Comparison of ENCODE assay signal across 12 cellular contexts in the genomic region with DNA sequence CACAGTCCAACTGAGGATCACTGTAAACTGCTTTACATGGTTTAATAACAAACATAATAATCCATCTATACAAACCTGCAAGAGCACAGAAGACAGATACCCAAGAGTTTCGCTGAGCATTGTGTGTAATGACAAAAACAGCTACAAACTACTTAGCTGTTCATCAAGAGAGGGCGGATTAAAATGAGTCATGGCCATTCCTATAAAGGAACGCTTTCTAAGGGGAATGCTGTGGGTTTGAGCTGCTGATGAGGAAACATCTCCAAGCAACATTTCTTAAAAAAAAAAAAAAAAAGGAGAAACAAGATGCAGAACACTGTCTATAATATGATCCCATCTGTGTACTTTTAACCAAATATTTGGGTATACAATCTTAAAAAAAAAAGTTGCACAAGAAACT. TPM values are rescaled to one million over a fixed set of nuclear protein-coding genes. Genes with fewer than 3 reads are reported as not detected.
A peak's percentile ranks its signal among the peaks of the same experiment; 100 is the strongest.
DNase-seq lines count a peak whose midpoint lies in the region; ATAC-seq lines count a peak whose summit lies in the region.
"Had no signal": no experiment of that assay in that cellular context is flagged by ENCODE, and none has a peak within 500 bp of the region (broad histone marks: within the 10 kb centered on the region; RNA-seq: fewer than 3 reads in every experiment).

No MANE protein-coding gene starts in this region.

- H3K9me3 Mint-ChIP-seq in activated naive CD4-positive, alpha-beta T cell treated with anti-CD3 and anti-CD28 coated beads, Interleukin-2, amount 50 U/mL, for 24 hours = no peaks in the 10 kb centered on the region
- no peaks in the 10 kb centered on the region for H3K9me3 Mint-ChIP-seq in activated naive CD4-positive, alpha-beta T cell treated with anti-CD3 and anti-CD28 coated beads, Interleukin-2, amount 50 U/mL, for 72 hours
- H3K9me3 Mint-ChIP-seq: type B pancreatic cell had no signal

- H3K27me3 Mint-ChIP-seq in activated naive CD4-positive, alpha-beta T cell treated with anti-CD3 and anti-CD28 coated beads, Interleukin-2, amount 50 U/mL, for 24 hours = no peaks in the 10 kb centered on the region
- H3K27me3 Mint-ChIP-seq: type B pancreatic cell had no signal

- DNase-seq in activated naive CD4-positive, alpha-beta T cell treated with anti-CD3 and anti-CD28 coated beads, Interleukin-2, amount 50 U/mL, for 72 hours (ENCODE audit: low spot score in 2 of 2) = no peak
- peak; percentile 59 for DNase-seq in SW480 (ENCODE audit: low spot score)
- peak; percentile 74 for DNase-seq in fibroblast of the conjunctiva (ENCODE audit: low read depth)
- DNase-seq in stromal cell of bone marrow (ENCODE audit: low read depth) = peak; percentile 74
- DNase-seq in pons (ENCODE audit: low spot score) = no peak
- no peak for DNase-seq in activated naive CD4-positive, alpha-beta T cell treated with Interleukin-2 at 50 U/mL for 16 hours
- DNase-seq: activated CD4-positive, alpha-beta T cell treated with anti-CD3 and anti-CD28 coated beads for 4 hours; BE2C had no signal

- H3K36me3 Mint-ChIP-seq in activated naive CD4-positive, alpha-beta T cell treated with anti-CD3 and anti-CD28 coated beads, Interleukin-2, amount 50 U/mL, for 24 hours = peaks cover 12% of the 10 kb centered on the region
- H3K36me3 Mint-ChIP-seq in activated naive CD4-positive, alpha-beta T cell treated with anti-CD3 and anti-CD28 coated beads, Interleukin-2, amount 50 U/mL, for 72 hours = peaks cover 4 to 35% of the 10 kb centered on the region in 2 donors

- peaks cover 89% of the 10 kb centered on the region for H3K4me1 Mint-ChIP-seq in activated naive CD4-positive, alpha-beta T cell treated with anti-CD3 and anti-CD28 coated beads, Interleukin-2, amount 50 U/mL, for 24 hours

- H3K4me3 Mint-ChIP-seq in activated naive CD4-positive, alpha-beta T cell treated with anti-CD3 and anti-CD28 coated beads, Interleukin-2, amount 50 U/mL, for 24 hours = peak overlapping the region; percentile 20
- H3K4me3 Mint-ChIP-seq: type B pancreatic cell had no signal

- no peak for ATAC-seq in activated naive CD4-positive, alpha-beta T cell treated with anti-CD3 and anti-CD28 coated beads, Interleukin-2, amount 50 U/mL, for 72 hours
- ATAC-seq in HG03432 (IDR thresholded peaks at IDR 0.05; ENCODE audit: unreplicated experiment) = no peak
- ATAC-seq: HepG2 had no signal

- peak overlapping the region; percentile 63 for H3K27ac Mint-ChIP-seq in activated naive CD4-positive, alpha-beta T cell treated with anti-CD3 and anti-CD28 coated beads, Interleukin-2, amount 50 U/mL, for 24 hours
- peak overlapping the region in 1 of 2 donors; percentile 24 for H3K27ac Mint-ChIP-seq in activated naive CD4-positive, alpha-beta T cell treated with anti-CD3 and anti-CD28 coated beads, Interleukin-2, amount 50 U/mL, for 72 hours
- H3K27ac Mint-ChIP-seq: type B pancreatic cell had no signal

RNA-seq across cellular contexts. Expression of a gene that starts 33.8 kb away (rescaled TPM):
- 100 to 1,000 TPM in 1 of 2 donors, 10 to 100 TPM in 1; 52.0 to 124 TPM for total RNA-seq in activated naive CD4-positive, alpha-beta T cell treated with anti-CD3 and anti-CD28 coated beads, Interleukin-2, amount 50 U/mL, for 72 hours

Comparison
In these comparisons a context has a peak if more than half of its experiments do, and no peak if none do; other contexts are left out.
1. DNase-seq: peak in SW480 (single experiment), fibroblast of the conjunctiva (single experiment) and stromal cell of bone marrow (single experiment); none in activated naive CD4-positive, alpha-beta T cell treated with anti-CD3 and anti-CD28 coated beads, Interleukin-2, amount 50 U/mL, for 72 hours (0 of 2), pons (single experiment) and activated naive CD4-positive, alpha-beta T cell treated with Interleukin-2 at 50 U/mL for 16 hours (single experiment).